In the genomic region with DNA sequence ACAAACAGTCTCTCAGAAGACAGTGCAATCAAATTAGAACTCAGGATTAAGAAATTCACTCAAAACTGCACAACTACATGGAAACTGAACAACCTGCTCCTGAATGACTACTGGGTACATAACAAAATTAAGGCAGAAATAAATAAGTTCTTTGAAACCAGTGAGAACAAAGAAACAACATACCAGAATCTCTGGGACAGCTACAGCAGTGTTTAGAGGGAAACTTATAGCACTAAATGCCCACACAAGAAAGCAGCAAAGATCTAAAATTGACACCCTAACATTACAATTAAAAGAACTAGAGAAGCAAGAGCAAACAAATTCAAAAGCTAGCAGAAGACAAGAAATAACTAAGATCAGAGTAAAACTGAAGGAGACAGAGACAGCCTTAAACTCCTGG, we compare ENCODE assay signal across 6 cellular contexts. TPM values are rescaled to one million over a fixed set of nuclear protein-coding genes. Genes with fewer than 3 reads are reported as not detected.
"Had no signal": no experiment of that assay in that cellular context is flagged by ENCODE, and none has a peak within 500 bp of the region (broad histone marks: within the 10 kb centered on the region; RNA-seq: fewer than 3 reads in every experiment).

No MANE protein-coding gene starts in this region.

RNA-seq across cellular contexts. Expression of a gene that starts 12.7 kb away (rescaled TPM):
- total RNA-seq: GM23338, H1, H4, H7, H9, HFFc6 had no signal
- polyA plus RNA-seq: GM23338, H1 had no signal
